Comparison of ENCODE assay signal across 1 cellular context in genomic region chr17:43916385-43916784, GRCh38.
TF ChIP-seq lines count a peak whose summit lies in the region.

No MANE protein-coding gene starts in this region.

TF ChIP-seq in GM12878, 131 proteins besides CTCF, POLR2A, EP300 and RAD21:
- TF ChIP-seq SRF (IDR thresholded peaks at IDR 0.05; ENCODE audit: low read depth in 2 of 2, low read length in 2 of 2), result no peak
- no peak for TF ChIP-seq CBFB (IDR thresholded peaks at IDR 0.05; ENCODE audit: low read depth)
- TF ChIP-seq CREM (IDR thresholded peaks at IDR 0.05; ENCODE audit: low read depth), result no peak
- no peak for TF ChIP-seq SUZ12 (IDR thresholded peaks at IDR 0.05; ENCODE audit: unreplicated experiment)
- no peak for TF ChIP-seq IKZF1 (conservative IDR thresholded peaks at IDR 0.05)
- TF ChIP-seq HCFC1 (IDR thresholded peaks at IDR 0.05; ENCODE audit: low read length), result no peak
- no peak for TF ChIP-seq TARDBP (IDR thresholded peaks at IDR 0.05; ENCODE audit: borderline replicate concordance)
- TF ChIP-seq SMARCA5 (IDR thresholded peaks at IDR 0.05), result no peak
- TF ChIP-seq HSF1 (IDR thresholded peaks at IDR 0.05; ENCODE audit: low read depth, low read length), result no peak
- no peak for TF ChIP-seq ZNF207 (IDR thresholded peaks at IDR 0.05; ENCODE audit: borderline replicate concordance)
- TF ChIP-seq CREB1 (IDR thresholded peaks at IDR 0.05; ENCODE audit: low read depth), result no peak
- TF ChIP-seq NBN (IDR thresholded peaks at IDR 0.05), result no peak
- TF ChIP-seq SP1 (IDR thresholded peaks at IDR 0.05; ENCODE audit: low read depth, low read length), result no peak
- TF ChIP-seq HDGF (IDR thresholded peaks at IDR 0.05), result no peak
- no peak for TF ChIP-seq ZSCAN29 (IDR thresholded peaks at IDR 0.05)
- no peak for TF ChIP-seq USF1 (IDR thresholded peaks at IDR 0.05; ENCODE audit: borderline replicate concordance, extremely low read length, insufficient read depth, low read depth, low read length)
- TF ChIP-seq CEBPZ (IDR thresholded peaks at IDR 0.05; ENCODE audit: low read depth, low read length), result no peak
